Comparison of ENCODE assay signal across 37 cellular contexts in genomic region chrX:45731448-45731847, GRCh38.
"Had no signal": no experiment of that assay in that cellular context is flagged by ENCODE, and none has a peak within 500 bp of the region (broad histone marks: within the 10 kb centered on the region; RNA-seq: fewer than 3 reads in every experiment).

No MANE protein-coding gene starts in this region.

- H3K36me3 Mint-ChIP-seq: activated naive CD8-positive, alpha-beta T cell treated with anti-CD3 and anti-CD28 coated beads for 36 hours; brain had no signal

- H3K4me3 ChIP-seq: adrenal gland, cardiac muscle cell had no signal

- H3K9me3 ChIP-seq: adrenal gland had no signal

- H3K36me3 ChIP-seq: adrenal gland, cardiac muscle cell had no signal

- H3K4me1 ChIP-seq: adrenal gland had no signal

- ATAC-seq: activated CD8-positive, alpha-beta T cell treated with anti-CD3 and anti-CD28 coated beads for 36 hours; activated naive CD4-positive, alpha-beta T cell treated with anti-CD3 and anti-CD28 coated beads, Interleukin-2, amount 50 U/mL, for 72 hours; activated T-cell treated with anti-CD3 and anti-CD28 coated beads, Interleukin-2, amount 50 U/mL, for 4 hours; activated T-cell treated with anti-CD3 and anti-CD28 coated beads, Interleukin-2, amount 50 U/mL, for 72 hours; activated T-helper 17 cell treated with anti-CD3 and anti-CD28 coated beads, Interleukin-2, amount 50 U/mL, for 72 hours had no signal

- H3K9me3 Mint-ChIP-seq: activated CD8-positive, alpha-beta T cell treated with anti-CD3 and anti-CD28 coated beads for 36 hours; activated T-cell treated with anti-CD3 and anti-CD28 coated beads, Interleukin-2, amount 50 U/mL, for 4 hours; activated T-helper 17 cell treated with anti-CD3 and anti-CD28 coated beads, Interleukin-2, amount 50 U/mL, for 72 hours; central memory CD8-positive, alpha-beta T cell had no signal

- H3K27me3 ChIP-seq: cardiac muscle cell had no signal

- FAIRE-seq: bronchial epithelial cell, TTC549 had no signal

- H3K27ac ChIP-seq: adrenal gland, cardiac muscle cell, VCaP had no signal

- H3K4me3 Mint-ChIP-seq: activated B cell treated with CpG ODN at 0.5 μM for 24 hours; activated CD4-positive, alpha-beta memory T cell treated with anti-CD3 and anti-CD28 coated beads for 36 hours; activated CD4-positive, alpha-beta T cell treated with anti-CD3 and anti-CD28 coated beads, Interleukin-2, amount 10 ng/mL, durations not matched to agents 24 days and 14 days; activated CD8-positive, alpha-beta T cell treated with anti-CD3 and anti-CD28 coated beads for 36 hours; activated naive CD4-positive, alpha-beta T cell treated with anti-CD3 and anti-CD28 coated beads for 36 hours; activated naive CD8-positive, alpha-beta T cell treated with anti-CD3 and anti-CD28 coated beads for 36 hours; activated T-cell treated with anti-CD3 and anti-CD28 coated beads, Interleukin-2, amount 50 U/mL, for 4 hours; activated T-cell treated with anti-CD3 and anti-CD28 coated beads, Interleukin-2, amount 50 U/mL, for 72 hours; activated T-helper 1 cell treated with anti-CD3 and anti-CD28 coated beads, Interleukin-12 subunit alpha, Interleukin-12 subunit beta, Interleukin-2, Interleukin-4 antibody, amounts not matched to agents 30 ng/mL and 10 ng/mL and 1 ng/mL, durations not matched to agents 14 hours and 24 hours and 36 hours; activated T-helper 17 cell treated with anti-CD3 and anti-CD28 coated beads, Interleukin-2, amount 50 U/mL, for 72 hours; brain; central memory CD8-positive, alpha-beta T cell; T-helper 1 cell treated with Interleukin-12 subunit alpha and Interleukin-12 subunit beta and Interleukin-4 antibody, amounts not matched to agents 30 μg/mL and 1 μg/mL, for 36 hours; T-helper 2 cell treated with Interferon-gamma antibody and Interleukin-4, amounts not matched to agents 5 μg/mL and 100 μg/mL, for 36 hours had no signal

- H3K27me3 Mint-ChIP-seq: activated B cell treated with CpG ODN at 0.5 μM for 24 hours; activated CD8-positive, alpha-beta T cell treated with anti-CD3 and anti-CD28 coated beads for 36 hours; activated naive CD8-positive, alpha-beta T cell treated with anti-CD3 and anti-CD28 coated beads for 36 hours; activated T-helper 17 cell treated with anti-CD3 and anti-CD28 coated beads, Interleukin-2, amount 50 U/mL, for 72 hours; central memory CD8-positive, alpha-beta T cell had no signal

- DNase-seq: activated B cell treated with CpG ODN at 0.5 μM for 24 hours; activated CD4-positive, alpha-beta memory T cell treated with anti-CD3 and anti-CD28 coated beads for 36 hours; activated CD4-positive, alpha-beta T cell treated with anti-CD3 and anti-CD28 coated beads for 4 hours; activated CD4-positive, alpha-beta T cell treated with anti-CD3 and anti-CD28 coated beads, Interleukin-2, amount 10 ng/mL, durations not matched to agents 24 days and 14 days; activated CD4-positive, alpha-beta T cell treated with anti-CD3 and anti-CD28 coated beads, Interleukin-2, amount 50 U/mL, for 1 hour; activated CD4-positive, alpha-beta T cell treated with anti-CD3 and anti-CD28 coated beads, Interleukin-2, amount 50 U/mL, for 4 hours; activated CD4-positive, CD25-positive, alpha-beta regulatory T cell treated with anti-CD3 and anti-CD28 coated beads, Interleukin-2, amount 50 U/mL, for 72 hours; activated CD8-positive, alpha-beta memory T cell treated with anti-CD3 and anti-CD28 coated beads, Interleukin-2, amount 50 U/mL, for 4 hours; activated CD8-positive, alpha-beta T cell treated with anti-CD3 and anti-CD28 coated beads for 36 hours; activated effector memory CD4-positive, alpha-beta T cell treated with anti-CD3 and anti-CD28 coated beads, Interleukin-2, amount 50 U/mL, for 16 hours; activated gamma-delta T cell treated with Interleukin-2 at 50 U/mL for 16 hours; activated naive CD4-positive, alpha-beta T cell; activated naive CD4-positive, alpha-beta T cell treated with anti-CD3 and anti-CD28 coated beads for 36 hours; activated naive CD4-positive, alpha-beta T cell treated with anti-CD3 and anti-CD28 coated beads, Interleukin-2, amount 50 U/mL, for 16 hours; activated naive CD8-positive, alpha-beta T cell treated with anti-CD3 and anti-CD28 coated beads for 36 hours; activated T-cell treated with anti-CD3 and anti-CD28 coated beads for 4 hours; activated T-cell treated with anti-CD3 and anti-CD28 coated beads, Interleukin-2, amount 50 U/mL, for 1 hour; activated T-cell treated with anti-CD3 and anti-CD28 coated beads, Interleukin-2, amount 50 U/mL, for 4 hours; activated T-cell treated with anti-CD3 and anti-CD28 coated beads, Interleukin-2, amount 50 U/mL, for 72 hours; adrenal gland; amniotic stem cell; aorta; caudate nucleus; cerebellar nuclear complex; T-helper 2 cell; T-helper 9 cell had no signal

- H3K4me1 Mint-ChIP-seq: activated B cell treated with CpG ODN at 0.5 μM for 24 hours; activated CD4-positive, alpha-beta T cell treated with anti-CD3 and anti-CD28 coated beads, Interleukin-2, amount 10 ng/mL, durations not matched to agents 24 days and 14 days; activated naive CD8-positive, alpha-beta T cell treated with anti-CD3 and anti-CD28 coated beads for 36 hours; activated T-helper 17 cell treated with anti-CD3 and anti-CD28 coated beads, Interleukin-2, amount 50 U/mL, for 72 hours; brain; central memory CD8-positive, alpha-beta T cell had no signal

- H3K27ac Mint-ChIP-seq: activated B cell treated with CpG ODN at 0.5 μM for 24 hours; activated CD4-positive, alpha-beta memory T cell treated with anti-CD3 and anti-CD28 coated beads for 36 hours; activated CD4-positive, alpha-beta T cell treated with anti-CD3 and anti-CD28 coated beads, Interleukin-2, amount 10 ng/mL, durations not matched to agents 24 days and 14 days; activated CD8-positive, alpha-beta T cell treated with anti-CD3 and anti-CD28 coated beads for 36 hours; activated naive CD4-positive, alpha-beta T cell treated with anti-CD3 and anti-CD28 coated beads for 36 hours; activated naive CD4-positive, alpha-beta T cell treated with anti-CD3 and anti-CD28 coated beads, Interleukin-2, amount 50 U/mL, for 72 hours; activated naive CD8-positive, alpha-beta T cell treated with anti-CD3 and anti-CD28 coated beads for 36 hours; activated T-cell treated with anti-CD3 and anti-CD28 coated beads, Interleukin-2, amount 50 U/mL, for 72 hours; activated T-helper 1 cell treated with anti-CD3 and anti-CD28 coated beads, Interleukin-12 subunit alpha, Interleukin-12 subunit beta, Interleukin-2, Interleukin-4 antibody, amounts not matched to agents 30 ng/mL and 10 ng/mL and 1 ng/mL, durations not matched to agents 14 hours and 24 hours and 36 hours; activated T-helper 17 cell treated with anti-CD3 and anti-CD28 coated beads, Interleukin-2, amount 50 U/mL, for 72 hours; brain; T-helper 1 cell treated with Interleukin-12 subunit alpha and Interleukin-12 subunit beta and Interleukin-4 antibody, amounts not matched to agents 30 μg/mL and 1 μg/mL, for 36 hours; T-helper 2 cell treated with Interferon-gamma antibody and Interleukin-4, amounts not matched to agents 5 μg/mL and 100 μg/mL, for 36 hours had no signal
